ENCODE assay signal across 18 cellular contexts in genomic region chr3:24192004-24192403, GRCh38.
"Had no signal": no experiment of that assay in that cellular context is flagged by ENCODE, and none has a peak within 500 bp of the region (broad histone marks: within the 10 kb centered on the region; RNA-seq: fewer than 3 reads in every experiment).

No MANE protein-coding gene starts in this region.

- DNase-seq: activated CD4-positive, alpha-beta T cell treated with anti-CD3 and anti-CD28 coated beads for 1 hour; activated CD4-positive, alpha-beta T cell treated with anti-CD3 and anti-CD28 coated beads, Interleukin-2, amount 50 U/mL, for 48 hours; activated CD8-positive, alpha-beta memory T cell treated with anti-CD3 and anti-CD28 coated beads, Interleukin-2, amount 10 ng/mL, durations not matched to agents 7 days and 5 days; activated gamma-delta T cell treated with Interleukin-2 at 50 U/mL for 16 hours; activated naive CD8-positive, alpha-beta T cell treated with anti-CD3 and anti-CD28 coated beads, Interleukin-2, amount 10 ng/mL, durations not matched to agents 7 days and 5 days; activated T-cell treated with anti-CD3 and anti-CD28 coated beads, Interleukin-2, amount 50 U/mL, for 4 hours; aorta; dorsolateral prefrontal cortex; hypothalamus; naive thymus-derived CD4-positive, alpha-beta T cell; sigmoid colon; stimulated activated CD4-positive, alpha-beta T cell treated with anti-CD3 and anti-CD28 coated beads, Interleukin-2, amount 100 ng/mL, for 48 hours; stimulated activated naive CD4-positive, alpha-beta T cell treated with Interleukin-2 at 50 U/mL for 16 hours; T-helper 9 cell; upper lobe of left lung had no signal

- ATAC-seq: activated CD8-positive, alpha-beta memory T cell treated with anti-CD3 and anti-CD28 coated beads, Interleukin-2, amount 10 ng/mL, durations not matched to agents 7 days and 5 days; activated T-cell treated with anti-CD3 and anti-CD28 coated beads, Interleukin-2, amount 50 U/mL, for 4 hours; naive thymus-derived CD4-positive, alpha-beta T cell had no signal

- H3K4me3 ChIP-seq: breast epithelium, prostate gland, sigmoid colon, suprapubic skin, upper lobe of left lung had no signal

- H3K27me3 ChIP-seq: breast epithelium, dorsolateral prefrontal cortex, sigmoid colon, suprapubic skin, upper lobe of left lung had no signal

- H3K27ac ChIP-seq: breast epithelium, prostate gland, sigmoid colon, suprapubic skin, upper lobe of left lung had no signal

- H3K4me1 ChIP-seq: breast epithelium, prostate gland, upper lobe of left lung had no signal

- H3K9me3 ChIP-seq: breast epithelium, prostate gland, sigmoid colon, suprapubic skin, upper lobe of left lung had no signal

- H3K36me3 ChIP-seq: breast epithelium, prostate gland, sigmoid colon, suprapubic skin, upper lobe of left lung had no signal
